In genomic region chr1:204146965-204147364, GRCh38 we compare ENCODE assay signal across 1 cellular context.
TF ChIP-seq lines count a peak whose summit lies in the region.

No MANE protein-coding gene starts in this region.

TF ChIP-seq in H1, 55 proteins besides CTCF, POLR2A, EP300 and RAD21:
- TF ChIP-seq EZH2 (IDR thresholded peaks at IDR 0.05; ENCODE audit: low read depth, low read length, severe bottlenecking): no peak
- TF ChIP-seq SP2 (IDR thresholded peaks at IDR 0.05; ENCODE audit: low read length): no peak
- no peak for TF ChIP-seq CBX5 (IDR thresholded peaks at IDR 0.05; ENCODE audit: low read depth, low read length)
- TF ChIP-seq HDAC6 (IDR thresholded peaks at IDR 0.05; ENCODE audit: low read depth, low read length): no peak
TF ChIP-seq in H1: peak in this region for 0.
